ENCODE assay signal across 1 cellular context in the genomic region with DNA sequence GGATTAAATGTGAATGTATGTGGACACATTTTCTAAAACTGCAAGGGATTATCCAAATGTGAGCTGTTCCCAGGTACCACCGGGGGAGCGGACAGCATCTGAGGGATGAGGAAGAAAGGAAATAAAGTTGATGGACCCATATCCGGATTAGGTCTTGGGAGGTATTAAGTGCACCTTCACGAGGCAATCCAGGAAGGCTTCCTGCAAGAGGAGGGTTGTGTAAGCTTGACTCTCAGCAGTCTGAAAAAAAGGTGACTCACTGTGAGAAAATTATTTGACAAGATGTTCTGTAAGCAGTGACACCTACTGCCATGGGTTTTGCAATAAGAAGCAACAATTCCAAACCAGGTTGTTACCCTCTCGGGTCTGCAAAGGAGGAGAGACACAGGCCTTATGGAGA.
TF ChIP-seq lines count a peak whose summit lies in the region.

No MANE protein-coding gene starts in this region.

TF ChIP-seq in A549, 52 proteins besides CTCF, POLR2A, EP300 and RAD21:
- TF ChIP-seq ZFP36 (IDR thresholded peaks at IDR 0.05; ENCODE audit: borderline replicate concordance, partially characterized antibody) (peak; percentile 45), CHD4 (IDR thresholded peaks at IDR 0.05; ENCODE audit: borderline replicate concordance) (no peak)
